ENCODE assay signal across 7 cellular contexts in genomic region chr19:43447655-43448054, GRCh38. TPM values are rescaled to one million over a fixed set of nuclear protein-coding genes. Genes with fewer than 3 reads are reported as not detected.
"Had no signal": no experiment of that assay in that cellular context is flagged by ENCODE, and none has a peak within 500 bp of the region (broad histone marks: within the 10 kb centered on the region; RNA-seq: fewer than 3 reads in every experiment).

No MANE protein-coding gene starts in this region.

- H3K36me3 ChIP-seq: MG63 had no signal

- H3K9me3 ChIP-seq: SK-N-SH had no signal

- H3K27me3 Mint-ChIP-seq: T-cell had no signal

- DNase-seq: NCI-H1417 treated with DMSO at 0.1 percent for 48 hours, NCI-H524 treated with DMSO at 0.1 percent for 48 hours had no signal

- H3K4me3 ChIP-seq: MG63 had no signal

- H3K27ac ChIP-seq: RWPE1 had no signal

- H3K4me3 Mint-ChIP-seq: T-cell had no signal

RNA-seq across cellular contexts. Expression of gene TEX101, which starts 33.0 kb away (rescaled TPM):
- total RNA-seq: SK-MEL-5, T-cell had no signal
